8 cellular contexts compared by ENCODE assay signal in genomic region chr19:7069042-7069903, GRCh38. TPM values are rescaled to one million over a fixed set of nuclear protein-coding genes. Genes with fewer than 3 reads are reported as not detected.
A peak's percentile ranks its signal among the peaks of the same experiment; 100 is the strongest.
DNase-seq lines count a peak whose midpoint lies in the region; ATAC-seq and TF ChIP-seq lines count a peak whose summit lies in the region.

TSS of gene ZNF557 (plus strand) at chr19:7069703. CDS start at chr19:7075075, 5,372 bp downstream.

- TF ChIP-seq CTCF in AG04449 (IDR thresholded peaks at IDR 0.05; ENCODE audit: insufficient read depth, low read length, missing control alignments) (no peak), VCaP (conservative IDR thresholded peaks at IDR 0.05) (no peak), breast epithelium (IDR thresholded peaks at IDR 0.05) (no peak)

- peak; percentile 24 for TF ChIP-seq POLR2A in breast epithelium (IDR thresholded peaks at IDR 0.05)

- H3K4me1 ChIP-seq in breast epithelium: peaks cover 0 to 5% of the 10 kb centered on the region in 2 donors
- H3K4me1 ChIP-seq in iPS-20b (ENCODE audit: insufficient read depth, low read length): no peaks in the 10 kb centered on the region

- ATAC-seq in GM18873 (IDR thresholded peaks at IDR 0.05; ENCODE audit: low FRiP score, unreplicated experiment) (peak; percentile 77), HG03135 (IDR thresholded peaks at IDR 0.05; ENCODE audit: unreplicated experiment) (peak; percentile 93)

- H3K36me3 ChIP-seq in breast epithelium (peaks cover 19% of the 10 kb centered on the region), iPS-20b (ENCODE audit: insufficient read depth, low read depth, low read length) (peaks cover 22% of the 10 kb centered on the region)

- POLR2A ChIA-PET in AG04449 (lab: Yijun Ruan, JAX): interaction anchor here (0.6 to 1.0 kb wide), 9 partner anchors 9 to 1012 kb away, joined by 3 to 4 read pairs (median 3); no protein-coding TSS in a partner anchor

- intact Hi-C loops in breast epithelium (cut with DNase I; ENCODE audit: low total_unique reads): no loop called here

- H3K27ac ChIP-seq in VCaP (peak within 1 kb of the TSS; percentile 69), breast epithelium (peak within 1 kb of the TSS; percentile 82 to 87), iPS-20b (ENCODE audit: low read length) (peak within 1 kb of the TSS; percentile 94), skin epidermis (peak within 1 kb of the TSS; percentile 27 to 94 (median 88))

- DNase-seq in AG04449 (ENCODE audit: low read depth, low spot score): peak; percentile 58
- DNase-seq in NCI-H2196 treated with DMSO at 0.1 percent for 48 hours (lab: John Stamatoyannopoulos, UW; ENCODE audit: unreplicated experiment): peak; percentile 89
- peak; percentile 97 to 99 for DNase-seq in breast epithelium (ENCODE audit: low spot score in 2 of 2)

- H3K27me3 ChIP-seq in breast epithelium (no peaks in the 10 kb centered on the region), iPS-20b (ENCODE audit: insufficient read depth, low read length) (no peaks in the 10 kb centered on the region)

- H3K9ac ChIP-seq in iPS-20b (ENCODE audit: low read depth, low read length): peak within 1 kb of the TSS; percentile 88; the same call in 1 of the 2 replicates

- CTCF ChIA-PET in AG04449 (lab: Yijun Ruan, JAX): interaction anchor here (0.9 to 2.4 kb wide), 4 partner anchors 11 to 612 kb away, joined by 3 to 10 read pairs (median 5); partner anchors contain the start of gene TRAPPC5

- no peaks in the 10 kb centered on the region for H3K9me3 ChIP-seq in breast epithelium
- H3K9me3 ChIP-seq in iPS-20b (ENCODE audit: insufficient read depth, low read depth, low read length): peaks cover 14% of the 10 kb centered on the region; the same call in 1 of the 2 replicates

- H3K4me3 ChIP-seq in AG04449 (ENCODE audit: low read depth, low read length) (peak within 1 kb of the TSS; percentile 93), breast epithelium (peak within 1 kb of the TSS; percentile 83 to 97 (median 89)), iPS-20b (ENCODE audit: low read length) (peak within 1 kb of the TSS; percentile 73), skin epidermis (peak within 1 kb of the TSS; percentile 69 to 99 (median 88))

RNA-seq across cellular contexts. Expression of gene ZNF557, which starts in this region (rescaled TPM):
- 10 to 100 TPM in 2 of 3 donors, 1 to 10 TPM in 1; 7.2 to 18.3 (median 12.8) TPM for total RNA-seq in breast epithelium

Comparison
In these comparisons a context has a peak if more than half of its experiments do, and no peak if none do; other contexts are left out.
1. Peak in every context shown above with its lines: DNase-seq, ATAC-seq, H3K4me3 ChIP-seq and H3K27ac ChIP-seq.